In the genomic region with DNA sequence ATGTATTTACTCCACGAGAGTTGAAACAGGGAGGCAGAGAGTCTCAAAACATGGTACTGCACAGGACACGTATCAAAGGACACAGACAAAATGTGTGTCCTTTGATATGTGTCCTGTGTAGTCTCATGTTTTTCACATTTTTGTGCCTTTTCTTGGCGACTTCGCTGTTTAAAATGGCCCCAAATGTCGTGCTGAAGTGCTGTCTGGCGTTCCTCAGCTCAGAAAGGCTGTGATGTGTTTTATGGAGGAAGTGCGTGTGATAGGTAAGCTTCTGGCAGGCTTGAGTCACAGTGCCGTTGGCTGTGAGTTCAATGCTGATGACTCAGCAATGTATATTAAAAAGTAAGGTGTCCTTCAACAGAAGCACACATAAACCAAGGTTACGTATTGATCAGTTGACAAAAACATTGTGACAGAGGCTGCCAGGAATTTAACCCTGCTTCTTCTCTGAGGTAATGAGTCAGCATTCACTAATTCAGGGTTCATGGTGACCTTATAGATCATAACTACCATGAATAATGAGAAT, we compare ENCODE assay signal across 11 cellular contexts.
DNase-seq lines count a peak whose midpoint lies in the region; ATAC-seq, FAIRE-seq and TF ChIP-seq lines count a peak whose summit lies in the region.
"Had no signal": no experiment of that assay in that cellular context is flagged by ENCODE, and none has a peak within 500 bp of the region (broad histone marks: within the 10 kb centered on the region; RNA-seq: fewer than 3 reads in every experiment).

No MANE protein-coding gene starts in this region.

- H3K79me2 ChIP-seq in keratinocyte (ENCODE audit: control insufficient read depth, insufficient read depth, low read length): no peaks in the 10 kb centered on the region

- H3K4me1 Mint-ChIP-seq in Calu3 (ENCODE audit: low read depth, unreplicated experiment): no peaks in the 10 kb centered on the region
- H3K4me1 Mint-ChIP-seq: activated B cell treated with CpG ODN at 0.5 μM for 24 hours had no signal

- no peaks in the 10 kb centered on the region for H3K36me3 Mint-ChIP-seq in Calu3 (ENCODE audit: insufficient read depth, unreplicated experiment)

- dilution Hi-C loops in keratinocyte (cut with MboI; ENCODE audit: extremely low pct_ligation_motif_present, low sequenced_read_pairs): no loop called here

- H3K4me3 ChIP-seq in keratinocyte (ENCODE audit: control insufficient read depth in 2 of 3, extremely low read depth in 1 of 3, insufficient read depth in 2 of 3, low read depth in 1 of 3, low read length in 3 of 3): no peak overlapping the region

- H3K4me1 ChIP-seq in keratinocyte (ENCODE audit: control insufficient read depth, extremely low read depth, insufficient read depth, low read length): peaks cover 32% of the 10 kb centered on the region

- intact Hi-C loops in Calu3 (cut with micrococcal nuclease; ENCODE audit: unreplicated experiment): loop anchor here (5.0 kb wide), 1 partner anchor 1046 kb away; no protein-coding TSS in a partner anchor

- CTCF ChIA-PET in Calu3 (lab: Charles Lee): no interaction called here

- no peak overlapping the region for H3K4me3 Mint-ChIP-seq in Calu3 (ENCODE audit: low read depth, unreplicated experiment)
- H3K4me3 Mint-ChIP-seq: activated B cell treated with CpG ODN at 0.5 μM for 24 hours had no signal

- no peaks in the 10 kb centered on the region for H3K27me3 ChIP-seq in keratinocyte (ENCODE audit: control insufficient read depth, extremely low read depth, insufficient read depth, low read length)

- no peak overlapping the region for H3K27ac Mint-ChIP-seq in Calu3 (ENCODE audit: unreplicated experiment)
- H3K27ac Mint-ChIP-seq: activated B cell treated with CpG ODN at 0.5 μM for 24 hours had no signal

- H2AFZ ChIP-seq in keratinocyte (ENCODE audit: control insufficient read depth, low read length): no peak overlapping the region

- no peaks in the 10 kb centered on the region for H3K9me3 Mint-ChIP-seq in Calu3 (ENCODE audit: low read depth, unreplicated experiment)
- H3K9me3 Mint-ChIP-seq: activated B cell treated with CpG ODN at 0.5 μM for 24 hours had no signal

- no peak for TF ChIP-seq CTCF in Calu3 (IDR thresholded peaks at IDR 0.05; ENCODE audit: unreplicated experiment)
- no peak for TF ChIP-seq CTCF in keratinocyte (optimal IDR thresholded peaks at IDR 0.05 in 1 of 3, IDR thresholded peaks at IDR 0.05 in 1 of 3, conservative IDR thresholded peaks at IDR 0.05 in 1 of 3; ENCODE audit: extremely low read depth in 1 of 3, insufficient read depth in 2 of 3, low read length in 3 of 3)

- H3K9me3 ChIP-seq in keratinocyte (ENCODE audit: control insufficient read depth, low read depth, low read length): no peaks in the 10 kb centered on the region

- H3K9ac ChIP-seq in keratinocyte (ENCODE audit: control insufficient read depth, extremely low read depth, insufficient read depth, low read length): peak overlapping the region; percentile 24

- DNase-seq in Calu3 (peak; percentile 35), HPDE6-E6E7 (ENCODE audit: extremely low spot score) (peak; percentile 69), astrocyte of the hippocampus (ENCODE audit: low read depth, low spot score) (peak; percentile 31), keratinocyte (ENCODE audit: low read depth, low spot score) (peak; percentile 86), C1 segment of cervical spinal cord (lab: John Stamatoyannopoulos, UW) (no peak), OCI-M2 (lab: John Stamatoyannopoulos, UW; ENCODE audit: unreplicated experiment) (no peak)
- DNase-seq in activated T-cell treated with anti-CD3 and anti-CD28 coated beads, Interleukin-2, amount 50 U/mL, for 48 hours: no peak
- DNase-seq: activated B cell treated with CpG ODN at 0.5 μM for 24 hours, NCI-H524 treated with DMSO at 0.1 percent for 48 hours, occipital lobe had no signal

- no peaks in the 10 kb centered on the region for H3K36me3 ChIP-seq in keratinocyte (ENCODE audit: control insufficient read depth in 2 of 2, extremely low read depth in 1 of 2, insufficient read depth in 2 of 2, low read length in 2 of 2)

- no peak overlapping the region for H3K4me2 ChIP-seq in keratinocyte (ENCODE audit: control insufficient read depth, extremely low read depth, insufficient read depth, low read depth, low read length)

- H3K27ac ChIP-seq in keratinocyte (ENCODE audit: control insufficient read depth, insufficient read depth, low read length): peak overlapping the region; percentile 68

- FAIRE-seq in keratinocyte (lab: Jason Lieb, UNC): peak; percentile 98

- peaks cover 35% of the 10 kb centered on the region for H3K27me3 Mint-ChIP-seq in Calu3 (ENCODE audit: unreplicated experiment)

- no TSS peak for BruUV-seq in Calu3 (replicated peaks; lab: Mats Ljungman, UMichigan)

- H3K9me1 ChIP-seq in keratinocyte (ENCODE audit: control insufficient read depth, extremely low read depth, insufficient read depth, low read length): no peaks in the 10 kb centered on the region

- ATAC-seq in GM21737 (IDR thresholded peaks at IDR 0.05; ENCODE audit: unreplicated experiment): no peak

- no peaks in the 10 kb centered on the region for H4K20me1 ChIP-seq in keratinocyte (ENCODE audit: control insufficient read depth, extremely low read depth, insufficient read depth, low read length)

Comparison
In these comparisons a context has a peak if more than half of its experiments do, and no peak if none do; other contexts are left out.
1. DNase-seq: peak in Calu3 (single experiment), HPDE6-E6E7 (single experiment), astrocyte of the hippocampus (single experiment) and keratinocyte (single experiment); none in C1 segment of cervical spinal cord (0 of 14), OCI-M2 (single experiment) and activated T-cell treated with anti-CD3 and anti-CD28 coated beads, Interleukin-2, amount 50 U/mL, for 48 hours (0 of 2).